ENCODE assay signal across 19 cellular contexts in genomic region chr7:114979803-114980507, GRCh38. TPM values are rescaled to one million over a fixed set of nuclear protein-coding genes. Genes with fewer than 3 reads are reported as not detected.
DNase-seq lines count a peak whose midpoint lies in the region; FAIRE-seq and TF ChIP-seq lines count a peak whose summit lies in the region.
"Had no signal": no experiment of that assay in that cellular context is flagged by ENCODE, and none has a peak within 500 bp of the region (broad histone marks: within the 10 kb centered on the region; RNA-seq: fewer than 3 reads in every experiment).

No MANE protein-coding gene starts in this region.

- FAIRE-seq in kidney (lab: Jason Lieb, UNC) (peak; percentile 15), small intestine (lab: Jason Lieb, UNC) (peak; percentile 15)
- FAIRE-seq: bronchial epithelial cell, HTR-8/SVneo had no signal

- intact Hi-C loops in kidney (cut with DNase I), result no loop called here

- no peak for TF ChIP-seq CTCF in kidney (IDR thresholded peaks at IDR 0.05; ENCODE audit: borderline replicate concordance, extremely low read depth, insufficient read depth)

- H3K4me3 ChIP-seq in SJCRH30, result peak overlapping the region; percentile 16
- H3K4me3 ChIP-seq in kidney (ENCODE audit: low read length in 2 of 2), result no peak overlapping the region
- no peak overlapping the region for H3K4me3 ChIP-seq in small intestine (ENCODE audit: low read depth in 1 of 2, low read length in 2 of 2)
- H3K4me3 ChIP-seq: hepatocyte had no signal

- H3K27me3 ChIP-seq in SJCRH30, result no peaks in the 10 kb centered on the region
- no peaks in the 10 kb centered on the region for H3K27me3 ChIP-seq in small intestine (ENCODE audit: control insufficient read depth in 2 of 2, insufficient read depth in 2 of 2, low read length in 2 of 2)
- H3K27me3 ChIP-seq: hepatocyte had no signal

- peaks cover 53% of the 10 kb centered on the region for H3K4me1 Mint-ChIP-seq in activated T-cell treated with anti-CD3 and anti-CD28 coated beads, Interleukin-2, amount 50 U/mL, for 24 hours (ENCODE audit: low read depth)

- no peak overlapping the region for H3K4me3 Mint-ChIP-seq in activated T-cell treated with anti-CD3 and anti-CD28 coated beads, Interleukin-2, amount 50 U/mL, for 24 hours
- H3K4me3 Mint-ChIP-seq: activated naive CD8-positive, alpha-beta T cell treated with anti-CD3 and anti-CD28 coated beads for 36 hours; type B pancreatic cell had no signal

- H3K27me3 Mint-ChIP-seq in activated T-cell treated with anti-CD3 and anti-CD28 coated beads, Interleukin-2, amount 50 U/mL, for 24 hours, result no peaks in the 10 kb centered on the region
- H3K27me3 Mint-ChIP-seq: activated naive CD8-positive, alpha-beta T cell treated with anti-CD3 and anti-CD28 coated beads for 36 hours; type B pancreatic cell had no signal

- peak overlapping the region; percentile 19 for H3K27ac Mint-ChIP-seq in activated T-cell treated with anti-CD3 and anti-CD28 coated beads, Interleukin-2, amount 50 U/mL, for 24 hours
- H3K27ac Mint-ChIP-seq: activated naive CD8-positive, alpha-beta T cell treated with anti-CD3 and anti-CD28 coated beads for 36 hours; type B pancreatic cell had no signal

- DNase-seq in activated T-cell treated with anti-CD3 and anti-CD28 coated beads, Interleukin-2, amount 50 U/mL, for 24 hours, result no peak
- DNase-seq in activated T-cell treated with anti-CD3 and anti-CD28 coated beads for 4 hours (no peak), SJCRH30 (peak in 1 of 2 experiments; percentile 31), kidney (no peak), small intestine (no peak), NCI-H2196 treated with DMSO at 0.1 percent for 48 hours (lab: John Stamatoyannopoulos, UW; ENCODE audit: unreplicated experiment) (no peak), H4 (ENCODE audit: low spot score) (no peak)
- DNase-seq in effector CD4-positive, alpha-beta T cell, result no peak
- DNase-seq: activated CD4-positive, alpha-beta T cell treated with anti-CD3 and anti-CD28 coated beads for 4 hours; activated naive CD8-positive, alpha-beta T cell treated with anti-CD3 and anti-CD28 coated beads for 36 hours; C1 segment of cervical spinal cord; kidney glomerular epithelial cell; NCI-H1417; NCI-H774; stimulated activated naive CD4-positive, alpha-beta T cell treated with Interleukin-2 at 50 U/mL for 16 hours had no signal

- no peak overlapping the region for H3K9ac ChIP-seq in kidney (ENCODE audit: low read length in 2 of 2)

- H3K27ac ChIP-seq in SJCRH30 (peak overlapping the region; percentile 92), kidney (ENCODE audit: low read depth in 2 of 2, low read length in 2 of 2) (no peak overlapping the region), small intestine (ENCODE audit: low read depth in 1 of 2, low read length in 1 of 2) (peak overlapping the region in 1 of 2 donors; percentile 3)
- H3K27ac ChIP-seq: hepatocyte had no signal

- H3K36me3 ChIP-seq in SJCRH30, result peaks cover 18% of the 10 kb centered on the region
- H3K36me3 ChIP-seq in kidney (ENCODE audit: control insufficient read depth in 1 of 2, insufficient read depth in 2 of 2, low read length in 2 of 2), result no peaks in the 10 kb centered on the region
- no peaks in the 10 kb centered on the region for H3K36me3 ChIP-seq in small intestine (ENCODE audit: control insufficient read depth in 2 of 2, insufficient read depth in 2 of 2, low read length in 2 of 2)

- H3K9me3 ChIP-seq in SJCRH30 (replicated peaks) (no peaks in the 10 kb centered on the region), kidney (ENCODE audit: control insufficient read depth in 1 of 2, low read length in 2 of 2) (no peaks in the 10 kb centered on the region), small intestine (ENCODE audit: control insufficient read depth, low read depth) (no peaks in the 10 kb centered on the region)

- 77 to 82% (median 78%) methylated on average over 4 of the region's 4 CpGs for WGBS in small intestine, 3 donors

- H3K4me1 ChIP-seq in SJCRH30 (peaks cover 56% of the 10 kb centered on the region), kidney (ENCODE audit: control insufficient read depth in 1 of 2, insufficient read depth in 1 of 2, low read depth in 1 of 2, low read length in 2 of 2) (no peaks in the 10 kb centered on the region), small intestine (ENCODE audit: control insufficient read depth in 2 of 2, insufficient read depth in 1 of 2, low read depth in 1 of 2, low read length in 1 of 2) (peaks cover 0 to 4% of the 10 kb centered on the region in 2 donors)

- H3K9me3 Mint-ChIP-seq in activated T-cell treated with anti-CD3 and anti-CD28 coated beads, Interleukin-2, amount 50 U/mL, for 24 hours, result no peaks in the 10 kb centered on the region
- H3K9me3 Mint-ChIP-seq: activated naive CD8-positive, alpha-beta T cell treated with anti-CD3 and anti-CD28 coated beads for 36 hours; type B pancreatic cell had no signal

- peaks cover 69% of the 10 kb centered on the region for H3K36me3 Mint-ChIP-seq in activated T-cell treated with anti-CD3 and anti-CD28 coated beads, Interleukin-2, amount 50 U/mL, for 24 hours (ENCODE audit: low read depth)

RNA-seq across cellular contexts. Expression of gene MDFIC, which starts 58.1 kb away (rescaled TPM):
- total RNA-seq in SJCRH30 (2014; rRNA removed; shearing (Covaris generic)), result 64.9 and 72.3 TPM in 2 replicates
- 32.9 TPM for total RNA-seq in kidney
- 9.8 TPM for polyA plus RNA-seq in kidney (ENCODE audit: insufficient read depth, low read depth, low replicate concordance)
- 1 to 10 TPM in 2 of 3 donors, under 1 TPM in 1; 0.67 to 5.1 (median 4.7) TPM for polyA plus RNA-seq in small intestine
- total RNA-seq in H4 (2014; rRNA removed; shearing (Covaris generic)), result 16.5 and 20.7 TPM in 2 replicates
